ENCODE assay signal across 10 cellular contexts in the genomic region with DNA sequence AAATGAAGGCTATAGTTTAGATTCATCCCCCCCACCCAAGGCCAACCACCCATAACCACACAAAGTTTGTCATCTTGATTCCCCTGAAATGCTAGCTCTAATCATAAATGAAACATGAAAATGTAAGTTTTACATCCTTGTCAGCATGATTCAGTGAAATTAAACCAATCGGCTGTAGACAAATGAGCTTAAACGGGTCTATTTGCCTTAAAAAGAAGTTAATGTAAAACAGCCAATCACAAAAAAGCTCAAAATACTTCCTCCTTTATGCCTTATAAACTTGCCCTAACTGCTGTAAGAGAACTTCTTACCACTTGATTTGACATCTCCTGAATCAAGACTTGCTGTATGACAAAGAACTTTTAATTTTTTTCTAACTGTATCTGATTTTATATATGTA. TPM values are rescaled to one million over a fixed set of nuclear protein-coding genes. Genes with fewer than 3 reads are reported as not detected.
DNase-seq lines count a peak whose midpoint lies in the region; ATAC-seq and TF ChIP-seq lines count a peak whose summit lies in the region.
"Had no signal": no experiment of that assay in that cellular context is flagged by ENCODE, and none has a peak within 500 bp of the region (broad histone marks: within the 10 kb centered on the region; RNA-seq: fewer than 3 reads in every experiment).

No MANE protein-coding gene starts in this region.

- no peak overlapping the region for H3K4me3 Mint-ChIP-seq in activated CD8-positive, alpha-beta T cell treated with anti-CD3 and anti-CD28 coated beads for 36 hours
- no peak overlapping the region for H3K4me3 Mint-ChIP-seq in activated CD8-positive, alpha-beta T cell treated with anti-CD3 and anti-CD28 coated beads, Interleukin-2, amount 10 ng/mL, durations not matched to agents 7 days and 5 days
- H3K4me3 Mint-ChIP-seq: WTC11 had no signal

- TF ChIP-seq CTCF in activated CD8-positive, alpha-beta T cell treated with anti-CD3 and anti-CD28 coated beads for 36 hours (IDR thresholded peaks at IDR 0.05) = no peak
- TF ChIP-seq CTCF in RWPE2 (IDR thresholded peaks at IDR 0.05; ENCODE audit: poor library complexity, severe bottlenecking) (no peak), esophagus squamous epithelium (IDR thresholded peaks at IDR 0.05) (no peak), suprapubic skin (IDR thresholded peaks at IDR 0.05) (no peak)

- intact Hi-C loops in activated CD8-positive, alpha-beta T cell treated with anti-CD3 and anti-CD28 coated beads for 36 hours (cut with micrococcal nuclease) = loop anchor here (10.0 kb wide), 1 partner anchor 115 kb away; no protein-coding TSS in a partner anchor
- intact Hi-C loops in esophagus squamous epithelium (cut with DNase I) = no loop called here

- H3K4me1 ChIP-seq in RWPE2 (ENCODE audit: insufficient read depth, poor library complexity, severe bottlenecking) (peaks cover 10% of the 10 kb centered on the region), esophagus squamous epithelium (peaks cover 13 to 38% (median 17%) of the 10 kb centered on the region in 3 donors), suprapubic skin (peaks cover 24% of the 10 kb centered on the region)

- peaks cover 22% of the 10 kb centered on the region for H3K4me1 Mint-ChIP-seq in activated CD8-positive, alpha-beta T cell treated with anti-CD3 and anti-CD28 coated beads for 36 hours (ENCODE audit: low read depth)
- H3K4me1 Mint-ChIP-seq in activated CD8-positive, alpha-beta T cell treated with anti-CD3 and anti-CD28 coated beads, Interleukin-2, amount 10 ng/mL, durations not matched to agents 7 days and 5 days (ENCODE audit: low read depth) = peaks cover 17% of the 10 kb centered on the region

- H3K27ac Mint-ChIP-seq in activated CD8-positive, alpha-beta T cell treated with anti-CD3 and anti-CD28 coated beads for 36 hours = peak overlapping the region; percentile 6
- H3K27ac Mint-ChIP-seq in activated CD8-positive, alpha-beta T cell treated with anti-CD3 and anti-CD28 coated beads, Interleukin-2, amount 10 ng/mL, durations not matched to agents 7 days and 5 days = no peak overlapping the region
- H3K27ac Mint-ChIP-seq: WTC11 had no signal

- no peaks in the 10 kb centered on the region for H3K9me3 Mint-ChIP-seq in activated CD8-positive, alpha-beta T cell treated with anti-CD3 and anti-CD28 coated beads for 36 hours
- no peaks in the 10 kb centered on the region for H3K9me3 Mint-ChIP-seq in activated CD8-positive, alpha-beta T cell treated with anti-CD3 and anti-CD28 coated beads, Interleukin-2, amount 10 ng/mL, durations not matched to agents 7 days and 5 days (ENCODE audit: insufficient read depth)
- H3K9me3 Mint-ChIP-seq: WTC11 had no signal

- H3K9me3 ChIP-seq in RWPE2 (ENCODE audit: severe bottlenecking) (no peaks in the 10 kb centered on the region), esophagus squamous epithelium (no peaks in the 10 kb centered on the region), suprapubic skin (no peaks in the 10 kb centered on the region)

- no peak for DNase-seq in activated CD8-positive, alpha-beta T cell treated with anti-CD3 and anti-CD28 coated beads for 36 hours
- no peak for DNase-seq in activated CD8-positive, alpha-beta T cell treated with anti-CD3 and anti-CD28 coated beads, Interleukin-2, amount 10 ng/mL, durations not matched to agents 7 days and 5 days
- no peak for DNase-seq in RWPE2 (ENCODE audit: low spot score)
- no peak for DNase-seq in esophagus squamous epithelium (lab: John Stamatoyannopoulos, UW)
- no peak for DNase-seq in suprapubic skin (ENCODE audit: low spot score in 2 of 2)
- no peak for DNase-seq in putamen (ENCODE audit: low spot score)

- no peak for TF ChIP-seq EP300 in suprapubic skin (IDR thresholded peaks at IDR 0.05)

- POLR2A ChIA-PET in activated CD8-positive, alpha-beta T cell treated with anti-CD3 and anti-CD28 coated beads for 36 hours (lab: Charles Lee) = interaction anchor here (1.0 to 2.9 kb wide), 2 partner anchors 18 to 173 kb away, joined by 3 to 15 read pairs; a partner anchor contains a TSS
- POLR2A ChIA-PET in activated CD8-positive, alpha-beta T cell treated with anti-CD3 and anti-CD28 coated beads, Interleukin-2, amount 10 ng/mL, durations not matched to agents 7 days and 5 days (lab: Charles Lee) = interaction anchor here (0.6 to 1.5 kb wide), 3 partner anchors 18 to 382 kb away, joined by 3 to 5 read pairs (median 5); a partner anchor contains a TSS

- TF ChIP-seq POLR2A in esophagus squamous epithelium (IDR thresholded peaks at IDR 0.05) = no peak
- no peak for TF ChIP-seq POLR2A in suprapubic skin (IDR thresholded peaks at IDR 0.05)

- CTCF ChIA-PET in activated CD8-positive, alpha-beta T cell treated with anti-CD3 and anti-CD28 coated beads for 36 hours (lab: Charles Lee) = interaction anchor here (0.8 to 1.2 kb wide), 3 partner anchors 8 to 132 kb away, joined by 3 to 4 read pairs (median 4); a partner anchor contains a TSS
- CTCF ChIA-PET in activated CD8-positive, alpha-beta T cell treated with anti-CD3 and anti-CD28 coated beads, Interleukin-2, amount 10 ng/mL, durations not matched to agents 7 days and 5 days (lab: Charles Lee) = interaction anchor here (1.2 to 2.5 kb wide), 2 partner anchors 8 to 45 kb away, joined by 4 to 12 read pairs; a partner anchor contains a TSS

- ATAC-seq in activated CD8-positive, alpha-beta T cell treated with anti-CD3 and anti-CD28 coated beads for 36 hours = no peak
- no peak for ATAC-seq in activated CD8-positive, alpha-beta T cell treated with anti-CD3 and anti-CD28 coated beads, Interleukin-2, amount 10 ng/mL, durations not matched to agents 7 days and 5 days
- ATAC-seq in RWPE2 (ENCODE audit: low read depth) = no peak
- ATAC-seq in GM21390 (IDR thresholded peaks at IDR 0.05; ENCODE audit: unreplicated experiment) = no peak
- no peak for ATAC-seq in HG03045 (IDR thresholded peaks at IDR 0.05; ENCODE audit: unreplicated experiment)
- ATAC-seq: left lobe of liver, WTC11 had no signal

- H3K4me3 ChIP-seq in RWPE2 (ENCODE audit: severe bottlenecking) (no peak overlapping the region), esophagus squamous epithelium (no peak overlapping the region), suprapubic skin (no peak overlapping the region)

- H3K27me3 ChIP-seq in RWPE2 (ENCODE audit: insufficient read depth, poor library complexity, severe bottlenecking) (no peaks in the 10 kb centered on the region), esophagus squamous epithelium (no peaks in the 10 kb centered on the region), suprapubic skin (no peaks in the 10 kb centered on the region)

- H3K36me3 ChIP-seq in RWPE2 (ENCODE audit: low read depth) = 0 out of 2 replicates have a peak, but pooled peaks cover 8% of the 10 kb centered on the region
- no peaks in the 10 kb centered on the region for H3K36me3 ChIP-seq in esophagus squamous epithelium
- H3K36me3 ChIP-seq in suprapubic skin = no peaks in the 10 kb centered on the region

- no peaks in the 10 kb centered on the region for H3K36me3 Mint-ChIP-seq in activated CD8-positive, alpha-beta T cell treated with anti-CD3 and anti-CD28 coated beads for 36 hours (ENCODE audit: low read depth)
- no peaks in the 10 kb centered on the region for H3K36me3 Mint-ChIP-seq in activated CD8-positive, alpha-beta T cell treated with anti-CD3 and anti-CD28 coated beads, Interleukin-2, amount 10 ng/mL, durations not matched to agents 7 days and 5 days (ENCODE audit: low read depth)
- H3K36me3 Mint-ChIP-seq: WTC11 had no signal

- peak overlapping the region; percentile 96 for H3K27ac ChIP-seq in RWPE2 (ENCODE audit: poor library complexity, severe bottlenecking)
- peak overlapping the region in 3 of 4 donors; percentile 55 to 93 (median 87) for H3K27ac ChIP-seq in esophagus squamous epithelium
- H3K27ac ChIP-seq in suprapubic skin = peak overlapping the region; percentile 34

- WGBS in esophagus squamous epithelium, 2 donors = 26 to 27% methylated on average over 2 of the region's 2 CpGs
- 57% methylated on average over 2 of the region's 2 CpGs for WGBS in suprapubic skin

- H3K27me3 Mint-ChIP-seq in activated CD8-positive, alpha-beta T cell treated with anti-CD3 and anti-CD28 coated beads for 36 hours = no peaks in the 10 kb centered on the region
- H3K27me3 Mint-ChIP-seq in activated CD8-positive, alpha-beta T cell treated with anti-CD3 and anti-CD28 coated beads, Interleukin-2, amount 10 ng/mL, durations not matched to agents 7 days and 5 days (ENCODE audit: low read depth) = no peaks in the 10 kb centered on the region

RNA-seq across cellular contexts. Expression of a gene that starts 34.5 kb away (rescaled TPM):
- 10 to 100 TPM; 37.1 to 40.8 TPM for total RNA-seq in activated CD8-positive, alpha-beta T cell treated with anti-CD3 and anti-CD28 coated beads for 36 hours
- 10 to 100 TPM; 47.8 to 50.6 TPM for total RNA-seq in activated CD8-positive, alpha-beta T cell treated with anti-CD3 and anti-CD28 coated beads, Interleukin-2, amount 10 ng/mL, durations not matched to agents 7 days and 5 days
- total RNA-seq in esophagus squamous epithelium (10 to 100 TPM; 32.0 to 50.9 (median 37.2) TPM), suprapubic skin (100 to 1,000 TPM in 1 of 4 donors, 10 to 100 TPM in 3; 51.5 to 122 (median 69.6) TPM)

RNA-seq across cellular contexts. Expression of a gene that starts 44.4 kb away (rescaled TPM):
- total RNA-seq in activated CD8-positive, alpha-beta T cell treated with anti-CD3 and anti-CD28 coated beads for 36 hours = 100 to 1,000 TPM; 120 to 128 TPM
- total RNA-seq in activated CD8-positive, alpha-beta T cell treated with anti-CD3 and anti-CD28 coated beads, Interleukin-2, amount 10 ng/mL, durations not matched to agents 7 days and 5 days = 100 to 1,000 TPM; 112 to 114 TPM
- total RNA-seq in esophagus squamous epithelium (100 to 1,000 TPM; 114 to 129 (median 120) TPM), suprapubic skin (100 to 1,000 TPM in 3 of 4 donors, 10 to 100 TPM in 1; 84.2 to 150 (median 124) TPM)

Comparison
In these comparisons a context has a peak if more than half of its experiments do, and no peak if none do; other contexts are left out.
1. H3K27ac ChIP-seq: peak in every context shown above with its lines; median percentile 96 in RWPE2; 87 in esophagus squamous epithelium; 34 in suprapubic skin.